30 cellular contexts compared by ENCODE assay signal in the genomic region with DNA sequence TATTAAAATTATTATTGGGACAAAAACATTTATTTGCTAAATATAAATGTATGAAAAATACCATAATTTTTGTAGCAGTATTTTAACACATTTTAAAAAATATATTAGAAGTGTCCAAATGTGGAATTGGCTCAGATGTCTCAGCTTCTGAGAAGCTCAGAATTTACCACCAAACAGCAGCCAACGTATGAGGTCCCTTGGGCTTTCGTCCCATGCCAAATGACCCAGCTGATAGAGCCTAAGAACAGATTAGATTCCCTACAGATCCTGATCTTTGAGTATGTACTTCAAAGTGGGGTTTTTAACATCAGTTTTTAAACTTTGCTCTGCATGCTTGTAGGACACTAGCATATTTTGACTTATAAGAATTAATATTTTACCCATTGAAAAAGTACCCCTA.
"Had no signal": no experiment of that assay in that cellular context is flagged by ENCODE, and none has a peak within 500 bp of the region (broad histone marks: within the 10 kb centered on the region; RNA-seq: fewer than 3 reads in every experiment).

No MANE protein-coding gene starts in this region.

- ATAC-seq: activated naive CD4-positive, alpha-beta T cell treated with anti-CD3 and anti-CD28 coated beads, Interleukin-2, amount 50 U/mL, for 72 hours; effector memory CD8-positive, alpha-beta T cell; lower lobe of right lung; stimulated activated naive B cell treated with anti-CD40 and anti-IgM and Interleukin-4, amounts not matched to agents 10 μg/mL and 1 μg/mL and 100 μg/mL, for 72 hours had no signal

- H3K27me3 Mint-ChIP-seq: activated CD4-positive, alpha-beta memory T cell treated with anti-CD3 and anti-CD28 coated beads, Interleukin-2, amount 10 ng/mL, durations not matched to agents 7 days and 5 days; activated CD4-positive, alpha-beta T cell treated with anti-CD3 and anti-CD28 coated beads, Interleukin-2, amount 10 ng/mL, durations not matched to agents 24 days and 14 days; effector memory CD8-positive, alpha-beta T cell had no signal

- H3K9me3 ChIP-seq: gastroesophageal sphincter, lower lobe of right lung, neutrophil, sigmoid colon, stomach, suprapubic skin, transverse colon had no signal

- DNase-seq: activated CD4-positive, alpha-beta memory T cell treated with anti-CD3 and anti-CD28 coated beads, Interleukin-2, amount 10 ng/mL, durations not matched to agents 7 days and 5 days; activated CD4-positive, alpha-beta T cell treated with anti-CD3 and anti-CD28 coated beads, Interleukin-2, amount 10 ng/mL, durations not matched to agents 24 days and 14 days; activated CD4-positive, CD25-positive, alpha-beta regulatory T cell treated with anti-CD3 and anti-CD28 coated beads, Interleukin-2, amount 50 U/mL, for 72 hours; activated naive CD4-positive, alpha-beta T cell; activated T-cell treated with anti-CD3 and anti-CD28 coated beads, Interleukin-2, amount 50 U/mL, for 48 hours; aorta; cortex of kidney; effector memory CD8-positive, alpha-beta T cell; erythroblast; hypothalamus; immature natural killer cell; kidney; lower lobe of right lung; mesendoderm; nephron progenitor cell; sigmoid colon; small intestine; stimulated activated CD4-positive, alpha-beta T cell treated with anti-CD3 and anti-CD28 coated beads, Interleukin-1b, Interleukin-23, amount 100 ng/mL, for 48 hours; stimulated activated naive B cell treated with anti-CD40 and anti-IgM and Interleukin-4, amounts not matched to agents 10 μg/mL and 1 μg/mL and 100 μg/mL, for 72 hours; stomach; SW 1271; T-helper 2 cell; transverse colon had no signal

- H3K9me3 Mint-ChIP-seq: activated CD4-positive, alpha-beta memory T cell treated with anti-CD3 and anti-CD28 coated beads, Interleukin-2, amount 10 ng/mL, durations not matched to agents 7 days and 5 days; activated CD4-positive, alpha-beta T cell treated with anti-CD3 and anti-CD28 coated beads, Interleukin-2, amount 10 ng/mL, durations not matched to agents 24 days and 14 days; activated naive CD4-positive, alpha-beta T cell treated with anti-CD3 and anti-CD28 coated beads, Interleukin-2, amount 50 U/mL, for 72 hours; activated T-helper 2 cell treated with anti-CD3 and anti-CD28 coated beads, Interferon-gamma antibody, Interleukin-2, Interleukin-4, amounts not matched to agents 10 μg/mL and 5 μg/mL and 100 μg/mL, durations not matched to agents 14 hours and 24 hours and 36 hours; brain; effector memory CD8-positive, alpha-beta T cell; immature natural killer cell; nephron progenitor cell; stimulated activated naive B cell treated with anti-CD40 and anti-IgM and Interleukin-4, amounts not matched to agents 10 μg/mL and 1 μg/mL and 100 μg/mL, for 72 hours had no signal

- H3K27me3 ChIP-seq: cardiac muscle cell, gastroesophageal sphincter, neutrophil, sigmoid colon, stomach, suprapubic skin, transverse colon had no signal

- H3K36me3 Mint-ChIP-seq: activated naive CD4-positive, alpha-beta T cell treated with anti-CD3 and anti-CD28 coated beads, Interleukin-2, amount 50 U/mL, for 72 hours; brain; immature natural killer cell; stimulated activated naive B cell treated with anti-CD40 and anti-IgM and Interleukin-4, amounts not matched to agents 10 μg/mL and 1 μg/mL and 100 μg/mL, for 72 hours had no signal

- H3K4me3 ChIP-seq: cardiac muscle cell, gastroesophageal sphincter, lower lobe of right lung, sigmoid colon, stomach, suprapubic skin, transverse colon had no signal

- H3K4me3 Mint-ChIP-seq: activated CD4-positive, alpha-beta memory T cell treated with anti-CD3 and anti-CD28 coated beads, Interleukin-2, amount 10 ng/mL, durations not matched to agents 7 days and 5 days; activated CD4-positive, alpha-beta T cell treated with anti-CD3 and anti-CD28 coated beads, Interleukin-2, amount 10 ng/mL, durations not matched to agents 24 days and 14 days; brain; effector memory CD8-positive, alpha-beta T cell; nephron progenitor cell; stimulated activated naive B cell treated with anti-CD40 and anti-IgM and Interleukin-4, amounts not matched to agents 10 μg/mL and 1 μg/mL and 100 μg/mL, for 72 hours had no signal

- H3K27ac Mint-ChIP-seq: activated naive CD4-positive, alpha-beta T cell treated with anti-CD3 and anti-CD28 coated beads, Interleukin-2, amount 50 U/mL, for 72 hours; activated T-helper 2 cell treated with anti-CD3 and anti-CD28 coated beads, Interferon-gamma antibody, Interleukin-2, Interleukin-4, amounts not matched to agents 10 μg/mL and 5 μg/mL and 100 μg/mL, durations not matched to agents 14 hours and 24 hours and 36 hours; effector memory CD8-positive, alpha-beta T cell; immature natural killer cell; nephron progenitor cell; stimulated activated naive B cell treated with anti-CD40 and anti-IgM and Interleukin-4, amounts not matched to agents 10 μg/mL and 1 μg/mL and 100 μg/mL, for 72 hours had no signal

- H3K36me3 ChIP-seq: cardiac muscle cell, gastroesophageal sphincter, lower lobe of right lung, neutrophil, sigmoid colon, stomach, suprapubic skin, transverse colon had no signal

- H3K27ac ChIP-seq: cardiac muscle cell, lower lobe of right lung, neutrophil, stomach, suprapubic skin, transverse colon had no signal
